ENCODE assay signal across 22 cellular contexts in the genomic region with DNA sequence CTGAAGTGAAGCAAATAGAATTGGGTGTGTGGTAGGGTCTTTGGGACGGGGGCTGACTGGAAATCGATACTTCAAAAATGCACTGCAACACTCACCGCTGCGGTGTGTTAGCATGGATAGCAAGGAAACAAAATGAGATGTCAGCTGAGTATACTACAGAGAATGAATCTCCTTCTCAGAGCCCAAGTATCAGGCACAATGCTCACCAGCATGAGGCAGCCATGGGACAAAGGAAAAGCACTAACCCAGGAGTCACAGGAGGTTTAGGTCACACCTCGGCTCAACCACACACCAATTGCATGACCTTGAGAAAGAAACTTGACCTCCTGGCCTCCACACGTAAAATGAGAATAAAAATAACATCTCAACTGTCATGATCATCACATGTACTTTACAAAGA.
DNase-seq lines count a peak whose midpoint lies in the region; ATAC-seq, FAIRE-seq and TF ChIP-seq lines count a peak whose summit lies in the region.
"Had no signal": no experiment of that assay in that cellular context is flagged by ENCODE, and none has a peak within 500 bp of the region (broad histone marks: within the 10 kb centered on the region; RNA-seq: fewer than 3 reads in every experiment).

No MANE protein-coding gene starts in this region.

- H3K27me3 ChIP-seq in H1 (replicated peaks in 1 of 4; ENCODE audit: control insufficient read depth in 3 of 4, extremely low read depth in 1 of 4, insufficient read depth in 3 of 4, low read length in 3 of 4) (no peaks in the 10 kb centered on the region), smooth muscle cell (ENCODE audit: low read depth) (no peaks in the 10 kb centered on the region)
- H3K27me3 ChIP-seq: BLaER1 had no signal

- peaks cover 16% of the 10 kb centered on the region for H3K4me1 Mint-ChIP-seq in WTC11
- H3K4me1 Mint-ChIP-seq in naive thymus-derived CD8-positive, alpha-beta T cell, result no peaks in the 10 kb centered on the region
- peaks cover 3% of the 10 kb centered on the region for H3K4me1 Mint-ChIP-seq in progenitor cell of endocrine pancreas (ENCODE audit: low read depth)
- H3K4me1 Mint-ChIP-seq: B cell; CD8-positive, alpha-beta memory T cell had no signal

- H3K9me3 ChIP-seq in H1 (ENCODE audit: insufficient read depth in 2 of 2, low read depth in 1 of 2, low read length in 1 of 2), result no peaks in the 10 kb centered on the region; a peak in 1 of 4 replicates
- H3K9me3 ChIP-seq in smooth muscle cell (replicated peaks; ENCODE audit: low read depth), result no peaks in the 10 kb centered on the region
- H3K9me3 ChIP-seq: BLaER1 had no signal

- no peak for TF ChIP-seq CTCF in C4-2B (conservative IDR thresholded peaks at IDR 0.05)
- no peak for TF ChIP-seq CTCF in WTC11 (IDR thresholded peaks at IDR 0.05)
- TF ChIP-seq CTCF in H1 (IDR thresholded peaks at IDR 0.05; ENCODE audit: control extremely low read depth in 1 of 3, insufficient read depth in 1 of 3, low read depth in 1 of 3, low read length in 3 of 3), result no peak
- no peak for TF ChIP-seq CTCF in smooth muscle cell (IDR thresholded peaks at IDR 0.05; ENCODE audit: borderline replicate concordance, insufficient read depth, poor library complexity, severe bottlenecking)
- TF ChIP-seq CTCF in progenitor cell of endocrine pancreas (IDR thresholded peaks at IDR 0.05; ENCODE audit: unreplicated experiment), result no peak

- H3K9ac ChIP-seq in H1 (replicated peaks in 1 of 4; ENCODE audit: extremely low read depth in 1 of 4, low read depth in 3 of 4, low read length in 3 of 4) (no peak overlapping the region), smooth muscle cell (ENCODE audit: low read depth) (no peak overlapping the region)
- H3K9ac ChIP-seq: BLaER1, GM23248 had no signal

- H3K23me2 ChIP-seq in H1 (ENCODE audit: low read depth, low read length), result no peaks in the 10 kb centered on the region

- H3K27me3 Mint-ChIP-seq in WTC11 (ENCODE audit: low read depth), result no peaks in the 10 kb centered on the region
- H3K27me3 Mint-ChIP-seq in naive thymus-derived CD8-positive, alpha-beta T cell, result peaks cover 2 to 20% (median 7%) of the 10 kb centered on the region in 5 donors
- no peaks in the 10 kb centered on the region for H3K27me3 Mint-ChIP-seq in progenitor cell of endocrine pancreas

- peak; percentile 83 for ATAC-seq in WTC11
- no peak for ATAC-seq in GM18498 (IDR thresholded peaks at IDR 0.05; ENCODE audit: unreplicated experiment)
- no peak for ATAC-seq in naive thymus-derived CD8-positive, alpha-beta T cell
- ATAC-seq: HCT116 had no signal

- H2BK20ac ChIP-seq in H1 (ENCODE audit: low read length), result no peak overlapping the region

- peaks cover 73% of the 10 kb centered on the region for H3K36me3 Mint-ChIP-seq in WTC11
- H3K36me3 Mint-ChIP-seq in naive thymus-derived CD8-positive, alpha-beta T cell, result no peaks in the 10 kb centered on the region
- no peaks in the 10 kb centered on the region for H3K36me3 Mint-ChIP-seq in progenitor cell of endocrine pancreas (ENCODE audit: insufficient read depth)
- H3K36me3 Mint-ChIP-seq: CD14-positive monocyte; CD8-positive, alpha-beta memory T cell had no signal

- no peaks in the 10 kb centered on the region for H3K79me1 ChIP-seq in H1 (ENCODE audit: low read depth, low read length)

- H3K4me2 ChIP-seq in H1 (ENCODE audit: insufficient read depth in 1 of 2, low read depth in 2 of 2, low read length in 2 of 2) (no peak overlapping the region), smooth muscle cell (peak overlapping the region; percentile 11)
- H3K4me2 ChIP-seq: BLaER1 had no signal

- H4K91ac ChIP-seq in H1 (replicated peaks; ENCODE audit: insufficient read length, low read length), result no peak overlapping the region

- H2BK120ac ChIP-seq in H1 (replicated peaks; ENCODE audit: low read depth, low read length), result no peak overlapping the region

- H3K23ac ChIP-seq in H1 (ENCODE audit: insufficient read length), result no peak overlapping the region

- no peak overlapping the region for H3K14ac ChIP-seq in H1 (ENCODE audit: insufficient read length)

- H4K5ac ChIP-seq in H1 (ENCODE audit: insufficient read length, low read depth, low read length), result no peak overlapping the region

- H3K4me3 Mint-ChIP-seq in WTC11, result no peak overlapping the region
- H3K4me3 Mint-ChIP-seq in naive thymus-derived CD8-positive, alpha-beta T cell, result no peak overlapping the region
- no peak overlapping the region for H3K4me3 Mint-ChIP-seq in progenitor cell of endocrine pancreas (ENCODE audit: low read depth)
- H3K4me3 Mint-ChIP-seq: B cell; CD14-positive monocyte; CD4-positive, alpha-beta T cell; CD8-positive, alpha-beta memory T cell had no signal

- H3F3A ChIP-seq in smooth muscle cell (ENCODE audit: low read depth), result no peaks in the 10 kb centered on the region

- H3K9me3 Mint-ChIP-seq in WTC11 (peaks cover 8% of the 10 kb centered on the region; the same call in 1 of the 2 replicates), progenitor cell of endocrine pancreas (ENCODE audit: low read depth) (no peaks in the 10 kb centered on the region)
- peaks cover 0 to 3% (median 0%) of the 10 kb centered on the region in 9 donors for H3K9me3 Mint-ChIP-seq in naive thymus-derived CD8-positive, alpha-beta T cell
- H3K9me3 Mint-ChIP-seq: CD4-positive, alpha-beta T cell had no signal

- TF ChIP-seq RAD21 in H1 (IDR thresholded peaks at IDR 0.05 in 1 of 2, conservative IDR thresholded peaks at IDR 0.05 in 1 of 2; ENCODE audit: low read depth in 2 of 2, low read length in 2 of 2), result 0 out of 4 replicates have a peak, but pooled peaks of 1 of the 2 experiments have one; percentile 3

- H3K27ac ChIP-seq in C4-2B (peak overlapping the region; percentile 77), H1 (ENCODE audit: low read depth, low read length) (no peak overlapping the region), smooth muscle cell (ENCODE audit: low read depth) (no peak overlapping the region)
- H3K27ac ChIP-seq: BLaER1, GM23248 had no signal

- no peak overlapping the region for H3K56ac ChIP-seq in H1 (replicated peaks; ENCODE audit: insufficient read length, low read depth, low read length)

- TF ChIP-seq POLR2A in H1 (IDR thresholded peaks at IDR 0.05; ENCODE audit: control extremely low read depth in 1 of 2, low read depth in 2 of 2, low read length in 2 of 2), result peak; percentile 48 to 75; a peak in 2 of 3 replicates

- H2AK5ac ChIP-seq in H1 (ENCODE audit: low read depth, low read length), result no peak overlapping the region

- no peak overlapping the region for H4K8ac ChIP-seq in H1 (ENCODE audit: extremely low read depth, insufficient read depth, low read length)

- DNase-seq in WTC11 (ENCODE audit: low spot score), result no peak
- DNase-seq in H1 (ENCODE audit: low read depth in 1 of 2, low spot score in 2 of 2), result no peak
- DNase-seq in smooth muscle cell (lab: John Stamatoyannopoulos, UW; ENCODE audit: unreplicated experiment), result no peak
- no peak for DNase-seq in naive thymus-derived CD8-positive, alpha-beta T cell
- no peak for DNase-seq in progenitor cell of endocrine pancreas (ENCODE audit: low spot score, unreplicated experiment)
- DNase-seq: Calu3; CD4-positive, alpha-beta T cell; CD8-positive, alpha-beta memory T cell; DMS53; DMS79 treated with DMSO at 0.1 percent for 48 hours; GF-D8; GM23248; H7 had no signal

- peak; percentile 48 for FAIRE-seq in H1 (lab: Jason Lieb, UNC)
- FAIRE-seq: A204.1, GM12892, GM19239 had no signal

- H3K4ac ChIP-seq in H1 (replicated peaks; ENCODE audit: insufficient read length, low read depth, low read length), result no peak overlapping the region

- no peak overlapping the region for H2BK15ac ChIP-seq in H1 (ENCODE audit: low read length)

- no peak overlapping the region for H3K4me3 ChIP-seq in H1 (ENCODE audit: extremely low read depth in 1 of 4, insufficient read depth in 2 of 4, low read depth in 3 of 4, low read length in 4 of 4)
- no peak overlapping the region for H3K4me3 ChIP-seq in smooth muscle cell
- H3K4me3 ChIP-seq: BLaER1, GM23248 had no signal

- H3K18ac ChIP-seq in H1 (ENCODE audit: extremely low read depth, low read length), result no peak overlapping the region

- no peak for TF ChIP-seq EP300 in H1 (IDR thresholded peaks at IDR 0.05; ENCODE audit: borderline replicate concordance in 1 of 2, low read depth in 2 of 2, low read length in 2 of 2)

- H2BK5ac ChIP-seq in H1 (ENCODE audit: low read depth, low read length), result no peak overlapping the region

- H4K20me1 ChIP-seq in H1 (replicated peaks in 1 of 2; ENCODE audit: control insufficient read depth in 1 of 2, insufficient read depth in 2 of 2, low read length in 2 of 2), result peaks cover 5 to 7% of the 10 kb centered on the region in 2 experiments
- no peaks in the 10 kb centered on the region for H4K20me1 ChIP-seq in smooth muscle cell (ENCODE audit: low read depth)
- H4K20me1 ChIP-seq: BLaER1 had no signal

- H2BK12ac ChIP-seq in H1 (ENCODE audit: low read depth, low read length), result no peak overlapping the region

- H3K79me2 ChIP-seq in H1 (ENCODE audit: control insufficient read depth in 1 of 2, insufficient read depth in 2 of 2, low read length in 2 of 2) (peaks cover 0 to 11% of the 10 kb centered on the region in 2 experiments; a peak in 2 of 4 replicates), smooth muscle cell (ENCODE audit: low read depth) (no peaks in the 10 kb centered on the region)

- H3K27ac Mint-ChIP-seq in WTC11, result peak overlapping the region; percentile 46
- H3K27ac Mint-ChIP-seq in naive thymus-derived CD8-positive, alpha-beta T cell, result no peak overlapping the region
- no peak overlapping the region for H3K27ac Mint-ChIP-seq in progenitor cell of endocrine pancreas
- H3K27ac Mint-ChIP-seq: B cell; CD4-positive, alpha-beta T cell; CD8-positive, alpha-beta memory T cell had no signal

- POLR2A ChIA-PET in WTC11 (lab: Charles Lee) (interaction anchor here (0.6 to 1.0 kb wide), 2 partner anchors 26 to 216 kb away, joined by 3 read pairs; no protein-coding TSS in a partner anchor), H1 (lab: Charles Lee; ENCODE audit: partially characterized antibody) (interaction anchor here (0.6 to 2.2 kb wide), 8 partner anchors 8 to 110 kb away, joined by 3 to 10 read pairs (median 5); no protein-coding TSS in a partner anchor)
- POLR2A ChIA-PET in naive thymus-derived CD8-positive, alpha-beta T cell (lab: Charles Lee), result no interaction called here

- H2AFZ ChIP-seq in H1 (ENCODE audit: low read length) (no peak overlapping the region), smooth muscle cell (ENCODE audit: low read depth) (peak overlapping the region; percentile 23)
- H2AFZ ChIP-seq: GM23248 had no signal

- CTCF ChIA-PET in WTC11 (lab: Charles Lee) (no interaction called here), H1 (lab: Charles Lee; ENCODE audit: partially characterized antibody) (no interaction called here)

- H3K36me3 ChIP-seq in H1 (ENCODE audit: control insufficient read depth in 2 of 4, insufficient read depth in 4 of 4, low read length in 3 of 4) (peaks cover 3 to 63% (median 30%) of the 10 kb centered on the region in 4 experiments; a peak in 5 of 8 replicates), smooth muscle cell (ENCODE audit: low read depth) (no peaks in the 10 kb centered on the region)
- H3K36me3 ChIP-seq: BLaER1 had no signal

- WGBS in H1 (ENCODE audit: extremely low coverage in 1 of 2, insufficient coverage in 1 of 2, insufficient read length in 1 of 2, insufficient replicate concordance in 2 of 2, low coverage in 1 of 2, low lambda C conversion rate in 2 of 2, missing lambda C conversion rate in 1 of 2), 2 experiments, result 88% methylated on average over 6 of the region's 6 CpGs; no CpG with 5 or more reads in 1 of the 2 experiments
- WGBS in smooth muscle cell (ENCODE audit: low lambda C conversion rate), result 90% methylated on average over 6 of the region's 6 CpGs

- H3K4me1 ChIP-seq in H1 (replicated peaks in 1 of 4; ENCODE audit: control insufficient read depth in 3 of 4, insufficient read depth in 4 of 4, low read length in 3 of 4), result peaks cover 0 to 3% (median 0%) of the 10 kb centered on the region in 4 experiments; a peak in 1 of 7 replicates
- H3K4me1 ChIP-seq in smooth muscle cell (ENCODE audit: low read depth), result no peaks in the 10 kb centered on the region
- H3K4me1 ChIP-seq: BLaER1 had no signal
